In the genomic region with DNA sequence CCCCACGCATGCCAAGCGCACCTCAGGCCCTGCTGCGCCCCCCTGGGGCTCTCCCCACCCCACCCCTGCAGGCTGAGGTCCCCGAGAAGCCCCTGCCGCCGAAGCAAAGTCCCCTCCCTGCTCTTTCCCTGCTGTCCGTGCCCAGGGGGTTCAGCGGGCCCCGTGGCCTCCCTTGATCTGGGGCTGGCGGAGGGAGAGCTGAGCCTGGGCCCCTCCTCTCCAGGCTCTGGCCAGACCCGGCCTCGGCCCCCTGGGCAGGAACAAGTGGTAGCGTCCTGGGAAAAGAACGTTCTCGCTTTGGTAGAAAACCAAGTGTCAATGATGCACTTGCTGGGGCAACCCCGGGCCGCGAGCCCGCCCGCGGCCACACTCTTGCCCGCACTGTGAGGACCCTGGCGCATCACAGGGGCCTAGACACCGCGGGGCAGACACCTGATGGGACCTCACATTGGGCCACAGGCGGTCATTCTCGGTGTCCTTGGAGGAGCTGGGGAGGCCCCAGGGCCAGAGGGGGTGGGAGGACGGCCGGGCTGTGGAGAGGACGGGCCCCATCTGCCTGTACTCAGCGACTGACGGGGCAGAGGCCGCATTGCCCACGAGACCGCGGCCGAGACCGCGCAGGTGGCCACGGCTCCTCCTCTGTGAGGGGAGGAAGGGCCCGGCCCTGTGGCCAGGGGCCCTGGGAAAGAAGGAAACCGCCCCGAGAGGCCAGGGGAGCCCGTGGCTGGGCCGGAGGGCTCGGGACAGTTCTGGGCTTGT, we compare ENCODE assay signal across 8 cellular contexts. TPM values are rescaled to one million over a fixed set of nuclear protein-coding genes. Genes with fewer than 3 reads are reported as not detected.
DNase-seq lines count a peak whose midpoint lies in the region; ATAC-seq, FAIRE-seq and TF ChIP-seq lines count a peak whose summit lies in the region.

No MANE protein-coding gene starts in this region.

- peak; percentile 79 for DNase-seq in activated CD4-positive, alpha-beta T cell treated with anti-CD3 and anti-CD28 coated beads, Interleukin-2, amount 10 ng/mL, durations not matched to agents 24 days and 14 days
- no peak for DNase-seq in activated CD4-positive, alpha-beta T cell treated with anti-CD3 and anti-CD28 coated beads for 48 hours
- peak; percentile 52 for DNase-seq in MV-4-11 (lab: John Stamatoyannopoulos, UW)
- no peak for DNase-seq in coronary artery (ENCODE audit: low spot score)
- peak; percentile 93 for DNase-seq in natural killer cell treated with Interleukin-12 subunit alpha and Interleukin-12 subunit beta and Interleukin-15 and Interleukin-18, amount 100 ng/mL, for 72 hours (ENCODE audit: low spot score)
- DNase-seq in SJCRH30: no peak
- no peak for DNase-seq in urothelium cell line (ENCODE audit: low spot score)

- no peaks in the 10 kb centered on the region for H3K9me3 ChIP-seq in SJCRH30 (replicated peaks)

- H3K4me1 Mint-ChIP-seq in activated CD4-positive, alpha-beta T cell treated with anti-CD3 and anti-CD28 coated beads, Interleukin-2, amount 10 ng/mL, durations not matched to agents 24 days and 14 days: peaks cover 18% of the 10 kb centered on the region
- peaks cover 15 to 32% of the 10 kb centered on the region in 2 donors for H3K4me1 Mint-ChIP-seq in natural killer cell treated with Interleukin-12 subunit alpha and Interleukin-12 subunit beta and Interleukin-15 and Interleukin-18, amount 100 ng/mL, for 72 hours (ENCODE audit: low read depth in 2 of 2)

- H3K4me1 ChIP-seq in SJCRH30: no peaks in the 10 kb centered on the region

- intact Hi-C loops in activated CD4-positive, alpha-beta T cell treated with anti-CD3 and anti-CD28 coated beads, Interleukin-2, amount 10 ng/mL, durations not matched to agents 24 days and 14 days (cut with micrococcal nuclease): loop anchor here (2.0 to 5.0 kb wide), 3 partner anchors 30 to 59 kb away; a partner anchor contains a TSS

- peak overlapping the region; percentile 69 to 94 for H3K27ac ChIP-seq in coronary artery
- H3K27ac ChIP-seq in SJCRH30: no peak overlapping the region

- TF ChIP-seq CTCF in coronary artery (IDR thresholded peaks at IDR 0.05): no peak

- ATAC-seq in natural killer cell treated with Interleukin-12 subunit alpha and Interleukin-12 subunit beta and Interleukin-15 and Interleukin-18, amount 100 ng/mL, for 72 hours: peak; percentile 64 to 75
- ATAC-seq in HG02840 (IDR thresholded peaks at IDR 0.05; ENCODE audit: low FRiP score, unreplicated experiment): no peak

- peaks cover 13% of the 10 kb centered on the region for H3K36me3 Mint-ChIP-seq in activated CD4-positive, alpha-beta T cell treated with anti-CD3 and anti-CD28 coated beads, Interleukin-2, amount 10 ng/mL, durations not matched to agents 24 days and 14 days (ENCODE audit: low read depth)
- no peaks in the 10 kb centered on the region for H3K36me3 Mint-ChIP-seq in natural killer cell treated with Interleukin-12 subunit alpha and Interleukin-12 subunit beta and Interleukin-15 and Interleukin-18, amount 100 ng/mL, for 72 hours

- H3K4me3 Mint-ChIP-seq in activated CD4-positive, alpha-beta T cell treated with anti-CD3 and anti-CD28 coated beads, Interleukin-2, amount 10 ng/mL, durations not matched to agents 24 days and 14 days: peak overlapping the region; percentile 93
- peak overlapping the region; percentile 85 for H3K4me3 Mint-ChIP-seq in natural killer cell treated with Interleukin-12 subunit alpha and Interleukin-12 subunit beta and Interleukin-15 and Interleukin-18, amount 100 ng/mL, for 72 hours

- H3K4me3 ChIP-seq in coronary artery (peak overlapping the region; percentile 76), SJCRH30 (no peak overlapping the region)

- peaks cover 4% of the 10 kb centered on the region; the same call in 1 of the 2 replicates for H3K36me3 ChIP-seq in SJCRH30

- H3K27me3 ChIP-seq in SJCRH30: no peaks in the 10 kb centered on the region

- no peaks in the 10 kb centered on the region for H3K27me3 Mint-ChIP-seq in activated CD4-positive, alpha-beta T cell treated with anti-CD3 and anti-CD28 coated beads, Interleukin-2, amount 10 ng/mL, durations not matched to agents 24 days and 14 days
- no peaks in the 10 kb centered on the region for H3K27me3 Mint-ChIP-seq in natural killer cell treated with Interleukin-12 subunit alpha and Interleukin-12 subunit beta and Interleukin-15 and Interleukin-18, amount 100 ng/mL, for 72 hours

- H3K9me3 Mint-ChIP-seq in activated CD4-positive, alpha-beta T cell treated with anti-CD3 and anti-CD28 coated beads, Interleukin-2, amount 10 ng/mL, durations not matched to agents 24 days and 14 days: no peaks in the 10 kb centered on the region
- no peaks in the 10 kb centered on the region for H3K9me3 Mint-ChIP-seq in natural killer cell treated with Interleukin-12 subunit alpha and Interleukin-12 subunit beta and Interleukin-15 and Interleukin-18, amount 100 ng/mL, for 72 hours

- FAIRE-seq in urothelium cell line (lab: Jason Lieb, UNC): no peak

- H3K27ac Mint-ChIP-seq in activated CD4-positive, alpha-beta T cell treated with anti-CD3 and anti-CD28 coated beads, Interleukin-2, amount 10 ng/mL, durations not matched to agents 24 days and 14 days: peak overlapping the region; percentile 90
- H3K27ac Mint-ChIP-seq in natural killer cell treated with Interleukin-12 subunit alpha and Interleukin-12 subunit beta and Interleukin-15 and Interleukin-18, amount 100 ng/mL, for 72 hours: peak overlapping the region; percentile 86 to 94

RNA-seq across cellular contexts. Expression of a gene that starts 29.0 kb away (rescaled TPM):
- 225 and 239 TPM in 2 replicates for total RNA-seq in activated CD4-positive, alpha-beta T cell treated with anti-CD3 and anti-CD28 coated beads, Interleukin-2, amount 10 ng/mL, durations not matched to agents 24 days and 14 days
- total RNA-seq in natural killer cell treated with Interleukin-12 subunit alpha and Interleukin-12 subunit beta and Interleukin-15 and Interleukin-18, amount 100 ng/mL, for 72 hours: 100 to 1,000 TPM in 1 of 2 donors, 10 to 100 TPM in 1; 86.4 to 174 TPM
- total RNA-seq in SJCRH30 (2014; rRNA removed; shearing (Covaris generic)): 232 and 290 TPM in 2 replicates

RNA-seq across cellular contexts. Expression of a gene that starts 37.6 kb away (rescaled TPM):
- 273 and 274 TPM in 2 replicates for total RNA-seq in activated CD4-positive, alpha-beta T cell treated with anti-CD3 and anti-CD28 coated beads, Interleukin-2, amount 10 ng/mL, durations not matched to agents 24 days and 14 days
- total RNA-seq in natural killer cell treated with Interleukin-12 subunit alpha and Interleukin-12 subunit beta and Interleukin-15 and Interleukin-18, amount 100 ng/mL, for 72 hours: 100 to 1,000 TPM; 168 to 241 TPM
- total RNA-seq in SJCRH30 (2014; rRNA removed; shearing (Covaris generic)): 176 and 183 TPM in 2 replicates

RNA-seq across cellular contexts. Expression of a gene that starts 41.3 kb away (rescaled TPM):
- 97.1 and 98.9 TPM in 2 replicates for total RNA-seq in activated CD4-positive, alpha-beta T cell treated with anti-CD3 and anti-CD28 coated beads, Interleukin-2, amount 10 ng/mL, durations not matched to agents 24 days and 14 days
- 100 to 1,000 TPM; 204 to 205 TPM for total RNA-seq in natural killer cell treated with Interleukin-12 subunit alpha and Interleukin-12 subunit beta and Interleukin-15 and Interleukin-18, amount 100 ng/mL, for 72 hours
- 15.0 and 17.1 TPM in 2 replicates for total RNA-seq in SJCRH30 (2014; rRNA removed; shearing (Covaris generic))

Comparison
In these comparisons a context has a peak if more than half of its experiments do, and no peak if none do; other contexts are left out.
1. DNase-seq: peak in activated CD4-positive, alpha-beta T cell treated with anti-CD3 and anti-CD28 coated beads, Interleukin-2, amount 10 ng/mL, durations not matched to agents 24 days and 14 days (single experiment), MV-4-11 (single experiment) and natural killer cell treated with Interleukin-12 subunit alpha and Interleukin-12 subunit beta and Interleukin-15 and Interleukin-18, amount 100 ng/mL, for 72 hours (single experiment); none in activated CD4-positive, alpha-beta T cell treated with anti-CD3 and anti-CD28 coated beads for 48 hours (single experiment), coronary artery (single experiment), SJCRH30 (0 of 2) and urothelium cell line (single experiment).